Comparison of ENCODE assay signal across 9 cellular contexts in the genomic region with DNA sequence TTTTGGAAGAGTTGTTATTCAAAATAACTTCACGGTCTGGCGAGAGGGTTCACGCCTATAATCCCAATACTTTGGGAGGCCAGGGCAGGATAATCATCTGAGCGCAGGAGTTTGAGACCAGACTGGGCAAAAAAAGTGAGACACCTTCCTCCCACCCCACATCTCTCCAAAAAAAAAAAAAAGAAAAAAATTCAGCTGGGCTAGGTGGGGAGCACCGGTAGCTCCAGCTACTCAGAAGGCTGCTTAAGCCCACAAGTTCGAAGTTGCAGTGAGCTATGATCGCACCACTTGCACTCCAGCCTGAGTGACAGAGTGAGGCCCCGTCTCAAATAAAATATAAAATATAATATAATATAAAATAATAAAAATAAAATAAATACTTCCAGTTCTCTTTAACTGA. TPM values are rescaled to one million over a fixed set of nuclear protein-coding genes. Genes with fewer than 3 reads are reported as not detected.
DNase-seq lines count a peak whose midpoint lies in the region; ATAC-seq and TF ChIP-seq lines count a peak whose summit lies in the region.
"Had no signal": no experiment of that assay in that cellular context is flagged by ENCODE, and none has a peak within 500 bp of the region (broad histone marks: within the 10 kb centered on the region; RNA-seq: fewer than 3 reads in every experiment).

No MANE protein-coding gene starts in this region.

- H3K9ac ChIP-seq in SK-N-MC (ENCODE audit: insufficient read length), result no peak overlapping the region

- no peak for TF ChIP-seq CTCF in A673 (conservative IDR thresholded peaks at IDR 0.05; ENCODE audit: low read depth, low read length)
- no peak for TF ChIP-seq CTCF in fibroblast of mammary gland (conservative IDR thresholded peaks at IDR 0.05; ENCODE audit: control insufficient read depth, insufficient read depth, low read depth, low read length)

- POLR2A ChIA-PET in A673 (lab: Charles Lee; ENCODE audit: low non-redundant PET), result interaction anchor here (0.8 kb wide), 1 partner anchor 274 kb away, joined by 9 read pairs; no protein-coding TSS in a partner anchor

- intact Hi-C loops in A673 (cut with micrococcal nuclease; ENCODE audit: unreplicated experiment), result loop anchor here (5.0 to 10.0 kb wide), 2 partner anchors 310 to 783 kb away; no protein-coding TSS in a partner anchor

- no TSS peak for BruUV-seq in A673 (replicated peaks; lab: Mats Ljungman, UMichigan)

- H3K4me3 ChIP-seq in A673 (ENCODE audit: low read depth, low read length, poor library complexity, severe bottlenecking), result peak overlapping the region; percentile 82
- H3K4me3 ChIP-seq in GM08714 (ENCODE audit: low read length), result peak overlapping the region; percentile 20; the same call in 1 of the 2 replicates
- peak overlapping the region; percentile 100 for H3K4me3 ChIP-seq in SK-N-MC
- no peak overlapping the region for H3K4me3 ChIP-seq in fibroblast of mammary gland (ENCODE audit: control insufficient read depth, low read depth, low read length)

- ATAC-seq in HG03039 (IDR thresholded peaks at IDR 0.05; ENCODE audit: unreplicated experiment), result no peak
- ATAC-seq in HG02938 (IDR thresholded peaks at IDR 0.05; ENCODE audit: unreplicated experiment), result no peak

- DNase-seq in A673 (ENCODE audit: low spot score) (no peak), SK-N-MC (ENCODE audit: low read depth, low spot score) (no peak), fibroblast of mammary gland (ENCODE audit: low read depth) (peak; percentile 15), GOT3 (lab: John Stamatoyannopoulos, UW) (no peak), AG08396 (ENCODE audit: low spot score) (no peak)

- peaks cover under 1% of the 10 kb centered on the region for H3K4me1 ChIP-seq in A673 (ENCODE audit: insufficient read depth, low read length, poor library complexity, severe bottlenecking)

- H3K27ac ChIP-seq in A673 (ENCODE audit: low read depth, low read length, poor library complexity, severe bottlenecking) (no peak overlapping the region), SK-N-MC (0 out of 2 replicates have a peak overlapping the region, but pooled peaks have one; percentile 15)

- CTCF ChIA-PET in A673 (lab: Charles Lee), result interaction anchor here (0.5 kb wide), 1 partner anchor 18 kb away, joined by 4 read pairs; no protein-coding TSS in a partner anchor

- H3K9me3 ChIP-seq in A673 (ENCODE audit: low read depth, low read length, poor library complexity, severe bottlenecking) (no peaks in the 10 kb centered on the region), SK-N-MC (ENCODE audit: low read depth, low read length) (no peaks in the 10 kb centered on the region)

- no peaks in the 10 kb centered on the region for H3K36me3 ChIP-seq in A673 (ENCODE audit: insufficient read depth, low read length, poor library complexity, severe bottlenecking)
- no peaks in the 10 kb centered on the region for H3K36me3 ChIP-seq in SK-N-MC (ENCODE audit: insufficient read depth, low read length)

- no peaks in the 10 kb centered on the region for H3K27me3 ChIP-seq in A673 (replicated peaks; ENCODE audit: insufficient read depth, low read depth, low read length, poor library complexity)

RNA-seq across cellular contexts. Expression of a gene that starts 10.4 kb away (rescaled TPM):
- not detected in 2 replicates for total RNA-seq in A673 (2021)
- total RNA-seq: mesenteric fat pad had no signal

RNA-seq across cellular contexts. Expression of a gene that starts 55.2 kb away (rescaled TPM):
- 0.32 and 0.46 TPM in 2 replicates for total RNA-seq in A673 (2021)
- total RNA-seq: mesenteric fat pad had no signal
